ENCODE assay signal across 1 cellular context in the genomic region with DNA sequence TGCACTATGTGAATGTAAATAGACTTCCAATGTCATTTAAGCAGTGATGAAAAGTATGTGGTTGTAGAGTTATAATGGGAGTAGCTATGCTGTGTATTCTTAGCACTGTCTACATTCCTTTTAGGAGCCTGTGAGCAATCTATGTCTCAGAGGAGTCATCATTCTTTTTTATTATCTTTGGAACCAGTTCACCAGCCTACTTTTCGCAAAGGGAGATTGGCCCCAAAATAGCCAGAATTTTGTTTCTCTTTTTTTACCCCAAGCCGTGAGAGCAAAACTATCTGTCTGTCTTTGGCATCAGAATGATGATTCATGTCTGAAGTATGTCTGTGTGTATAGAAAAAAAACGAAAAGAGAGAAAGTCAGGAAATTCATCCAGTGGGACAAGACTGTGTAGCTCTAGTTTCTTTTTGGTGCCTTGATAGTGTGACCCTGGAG.
TF ChIP-seq lines count a peak whose summit lies in the region.

No MANE protein-coding gene starts in this region.

TF ChIP-seq in SK-N-SH treated with all-trans-retinoic acid at 6 μM for 48 hours, 23 proteins besides CTCF, POLR2A, EP300 and RAD21 (continued from another document):
- TF ChIP-seq, protein P1, sequence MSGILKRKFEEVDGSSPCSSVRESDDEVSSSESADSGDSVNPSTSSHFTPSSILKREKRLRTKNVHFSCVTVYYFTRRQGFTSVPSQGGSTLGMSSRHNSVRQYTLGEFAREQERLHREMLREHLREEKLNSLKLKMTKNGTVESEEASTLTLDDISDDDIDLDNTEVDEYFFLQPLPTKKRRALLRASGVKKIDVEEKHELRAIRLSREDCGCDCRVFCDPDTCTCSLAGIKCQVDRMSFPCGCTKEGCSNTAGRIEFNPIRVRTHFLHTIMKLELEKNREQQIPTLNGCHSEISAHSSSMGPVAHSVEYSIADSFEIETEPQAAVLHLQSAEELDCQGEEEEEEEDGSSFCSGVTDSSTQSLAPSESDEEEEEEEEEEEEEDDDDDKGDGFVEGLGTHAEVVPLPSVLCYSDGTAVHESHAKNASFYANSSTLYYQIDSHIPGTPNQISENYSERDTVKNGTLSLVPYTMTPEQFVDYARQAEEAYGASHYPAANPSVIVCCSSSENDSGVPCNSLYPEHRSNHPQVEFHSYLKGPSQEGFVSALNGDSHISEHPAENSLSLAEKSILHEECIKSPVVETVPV (CRISPR knock-in tag; IDR thresholded peaks at IDR 0.05) = no peak
TF ChIP-seq in SK-N-SH treated with all-trans-retinoic acid at 6 μM for 48 hours: peak in this region for 6.
